ENCODE assay signal across 8 cellular contexts in genomic region chr17:64961561-64962378, GRCh38. TPM values are rescaled to one million over a fixed set of nuclear protein-coding genes. Genes with fewer than 3 reads are reported as not detected.
A peak's percentile ranks its signal among the peaks of the same experiment; 100 is the strongest.
DNase-seq lines count a peak whose midpoint lies in the region; ATAC-seq, FAIRE-seq and TF ChIP-seq lines count a peak whose summit lies in the region.
"Not testable (repeated sequence)": the region's sequence is repeated elsewhere in the genome, so short reads cannot be mapped to it uniquely, and the experiment has no call there.

No MANE protein-coding gene starts in this region.

- not testable (repeated sequence) for H3K27me3 ChIP-seq in BLaER1; KMS-11 (ENCODE audit: insufficient read depth, low read depth); smooth muscle cell (ENCODE audit: low read depth)

- peak overlapping the region; percentile 50 for H3K4me2 ChIP-seq in BLaER1
- peak overlapping the region; percentile 29; the same call in 1 of the 2 replicates for H3K4me2 ChIP-seq in KMS-11
- H3K4me2 ChIP-seq in smooth muscle cell: peak overlapping the region; percentile 67

- H2AFZ ChIP-seq in KMS-11 (ENCODE audit: low read depth): peak overlapping the region; percentile 23; the same call in 1 of the 2 replicates
- peak overlapping the region; percentile 9 for H2AFZ ChIP-seq in smooth muscle cell (ENCODE audit: low read depth)

- not testable (repeated sequence) for DNase-seq in GM19239 (ENCODE audit: insufficient read length, low spot score); coronary artery (ENCODE audit: low spot score); left lobe of liver (ENCODE audit: low spot score); smooth muscle cell (lab: John Stamatoyannopoulos, UW; ENCODE audit: unreplicated experiment)
- peak; percentile 66 for DNase-seq in NCI-H82 treated with DMSO at 0.1 percent for 48 hours (lab: John Stamatoyannopoulos, UW; ENCODE audit: unreplicated experiment)
- peak; percentile 53 for DNase-seq in activated CD4-positive, CD25-positive, alpha-beta regulatory T cell treated with anti-CD3 and anti-CD28 coated beads, Interleukin-2, amount 50 U/mL, for 72 hours

- H3K9me3 ChIP-seq in BLaER1; smooth muscle cell (replicated peaks; ENCODE audit: low read depth): not testable (repeated sequence)

- WGBS in smooth muscle cell (ENCODE audit: low lambda C conversion rate): 12% methylated on average over 13 of the region's 13 CpGs

- H3K4me1 ChIP-seq in BLaER1: peaks cover 68% of the 10 kb centered on the region
- peaks cover 31% of the 10 kb centered on the region for H3K4me1 ChIP-seq in KMS-11 (ENCODE audit: low read depth, poor library complexity, severe bottlenecking)
- H3K4me1 ChIP-seq in smooth muscle cell (ENCODE audit: low read depth): not testable (repeated sequence)

- not testable (repeated sequence) for H3K36me3 ChIP-seq in BLaER1; KMS-11 (ENCODE audit: insufficient read depth); smooth muscle cell (ENCODE audit: low read depth)

- not testable (repeated sequence) for H3K9ac ChIP-seq in BLaER1; KMS-11; smooth muscle cell (ENCODE audit: low read depth)

- 0 out of 2 replicates have a peak overlapping the region, but pooled peaks have one; percentile 30 for H3K27ac ChIP-seq in BLaER1
- not testable (repeated sequence) for H3K27ac ChIP-seq in KMS-11; smooth muscle cell (ENCODE audit: low read depth)
- H3K27ac ChIP-seq in coronary artery: peak overlapping the region in 1 of 2 donors; percentile 42

- not testable (repeated sequence) for H3K79me2 ChIP-seq in KMS-11 (ENCODE audit: insufficient read depth, low read depth); smooth muscle cell (ENCODE audit: low read depth)

- peak; percentile 95 for FAIRE-seq in GM19239 (lab: Jason Lieb, UNC)

- ATAC-seq in left lobe of liver: peak; percentile 76

- peak; percentile 87 for TF ChIP-seq CTCF in KMS-11 (conservative IDR thresholded peaks at IDR 0.05; ENCODE audit: low read depth, low read length)
- TF ChIP-seq CTCF in coronary artery (IDR thresholded peaks at IDR 0.05): peak; percentile 43
- TF ChIP-seq CTCF in smooth muscle cell (IDR thresholded peaks at IDR 0.05; ENCODE audit: borderline replicate concordance, insufficient read depth, poor library complexity, severe bottlenecking): peak; percentile 56

- H3F3A ChIP-seq in smooth muscle cell (ENCODE audit: low read depth): peaks cover 18% of the 10 kb centered on the region

- not testable (repeated sequence) for H4K20me1 ChIP-seq in BLaER1; KMS-11 (ENCODE audit: insufficient read depth); smooth muscle cell (ENCODE audit: low read depth)

- not testable (repeated sequence) for H3K4me3 ChIP-seq in BLaER1; KMS-11 (IDR thresholded peaks at IDR 0.05; ENCODE audit: insufficient read depth, low read depth, low read length); smooth muscle cell
- H3K4me3 ChIP-seq in coronary artery: peak overlapping the region; percentile 53

RNA-seq across cellular contexts. Expression of gene LRRC37A3, which starts 42.5 kb away (rescaled TPM):
- total RNA-seq in left lobe of liver: 3.1 TPM
- 7.2 and 11.7 TPM in 2 replicates for total RNA-seq in smooth muscle cell
- polyA plus RNA-seq in smooth muscle cell: 3.2 and 6.1 TPM in 2 replicates
